18 cellular contexts compared by ENCODE assay signal in genomic region chr7:114979803-114980507, GRCh38. TPM values are rescaled to one million over a fixed set of nuclear protein-coding genes. Genes with fewer than 3 reads are reported as not detected.
A peak's percentile ranks its signal among the peaks of the same experiment; 100 is the strongest.
DNase-seq lines count a peak whose midpoint lies in the region; ATAC-seq and TF ChIP-seq lines count a peak whose summit lies in the region.
"Had no signal": no experiment of that assay in that cellular context is flagged by ENCODE, and none has a peak within 500 bp of the region (broad histone marks: within the 10 kb centered on the region; RNA-seq: fewer than 3 reads in every experiment).

No MANE protein-coding gene starts in this region.

- no peaks in the 10 kb centered on the region for H3K27me3 ChIP-seq in left lung
- H3K27me3 ChIP-seq: cardiac muscle cell had no signal

- no peaks in the 10 kb centered on the region for H3K9me3 ChIP-seq in left lung

- no peaks in the 10 kb centered on the region for H3K27me3 Mint-ChIP-seq in activated naive CD4-positive, alpha-beta T cell treated with anti-CD3 and anti-CD28 coated beads for 36 hours (ENCODE audit: low read depth)
- no peaks in the 10 kb centered on the region for H3K27me3 Mint-ChIP-seq in activated T-helper 17 cell treated with anti-CD3 and anti-CD28 coated beads, Interleukin-2, amount 50 U/mL, for 72 hours
- H3K27me3 Mint-ChIP-seq: stimulated activated naive CD8-positive, alpha-beta T cell treated with anti-CD3 and anti-CD28 coated beads, Interleukin-15, Interleukin-2, amounts not matched to agents 100 ng/mL and 50 ng/mL, for 24 hours had no signal

- no peak overlapping the region for H3K4me3 Mint-ChIP-seq in activated naive CD4-positive, alpha-beta T cell treated with anti-CD3 and anti-CD28 coated beads for 36 hours
- H3K4me3 Mint-ChIP-seq in activated T-helper 17 cell treated with anti-CD3 and anti-CD28 coated beads, Interleukin-2, amount 50 U/mL, for 72 hours: peak overlapping the region; percentile 25
- no peak overlapping the region for H3K4me3 Mint-ChIP-seq in stimulated activated effector memory CD8-positive, alpha-beta T cell treated with anti-CD3 and anti-CD28 coated beads, Interleukin-12 subunit alpha, Interleukin-12 subunit beta, amount 100 ng/mL, for 72 hours
- H3K4me3 Mint-ChIP-seq: CD14-positive monocyte; stimulated activated naive CD8-positive, alpha-beta T cell treated with anti-CD3 and anti-CD28 coated beads, Interleukin-15, Interleukin-2, amounts not matched to agents 100 ng/mL and 50 ng/mL, for 24 hours had no signal

- H3K9me3 Mint-ChIP-seq in activated naive CD4-positive, alpha-beta T cell treated with anti-CD3 and anti-CD28 coated beads for 36 hours: no peaks in the 10 kb centered on the region
- peaks cover 0 to 3% of the 10 kb centered on the region in 2 donors for H3K9me3 Mint-ChIP-seq in activated naive CD4-positive, alpha-beta T cell treated with anti-CD3 and anti-CD28 coated beads, Interleukin-2, amount 50 U/mL, for 72 hours
- H3K9me3 Mint-ChIP-seq in activated T-helper 17 cell treated with anti-CD3 and anti-CD28 coated beads, Interleukin-2, amount 50 U/mL, for 72 hours: no peaks in the 10 kb centered on the region
- H3K9me3 Mint-ChIP-seq in stimulated activated effector memory CD8-positive, alpha-beta T cell treated with anti-CD3 and anti-CD28 coated beads, Interleukin-12 subunit alpha, Interleukin-12 subunit beta, amount 100 ng/mL, for 72 hours: no peaks in the 10 kb centered on the region
- H3K9me3 Mint-ChIP-seq: CD14-positive monocyte; stimulated activated naive CD8-positive, alpha-beta T cell treated with anti-CD3 and anti-CD28 coated beads, Interleukin-15, Interleukin-2, amounts not matched to agents 100 ng/mL and 50 ng/mL, for 24 hours had no signal

- peaks cover 34% of the 10 kb centered on the region for H3K36me3 Mint-ChIP-seq in activated naive CD4-positive, alpha-beta T cell treated with anti-CD3 and anti-CD28 coated beads for 36 hours (ENCODE audit: low read depth)
- peaks cover 9 to 37% of the 10 kb centered on the region in 2 donors for H3K36me3 Mint-ChIP-seq in activated naive CD4-positive, alpha-beta T cell treated with anti-CD3 and anti-CD28 coated beads, Interleukin-2, amount 50 U/mL, for 72 hours
- peaks cover 11% of the 10 kb centered on the region for H3K36me3 Mint-ChIP-seq in activated T-helper 17 cell treated with anti-CD3 and anti-CD28 coated beads, Interleukin-2, amount 50 U/mL, for 72 hours (ENCODE audit: low read depth)
- H3K36me3 Mint-ChIP-seq in stimulated activated effector memory CD8-positive, alpha-beta T cell treated with anti-CD3 and anti-CD28 coated beads, Interleukin-12 subunit alpha, Interleukin-12 subunit beta, amount 100 ng/mL, for 72 hours: no peaks in the 10 kb centered on the region

- H3K4me1 ChIP-seq in left lung: peaks cover 0 to 24% of the 10 kb centered on the region in 2 donors

- DNase-seq in activated naive CD4-positive, alpha-beta T cell treated with anti-CD3 and anti-CD28 coated beads for 36 hours: no peak
- no peak for DNase-seq in activated naive CD4-positive, alpha-beta T cell treated with anti-CD3 and anti-CD28 coated beads, Interleukin-2, amount 50 U/mL, for 72 hours (ENCODE audit: low spot score in 2 of 2)
- DNase-seq in left lung (no peak), NCI-H226 (no peak), OCI-M1 (lab: John Stamatoyannopoulos, UW) (no peak)
- DNase-seq in stimulated activated effector memory CD8-positive, alpha-beta T cell treated with anti-CD3 and anti-CD28 coated beads, Interleukin-12 subunit alpha, Interleukin-12 subunit beta, amount 100 ng/mL, for 72 hours (ENCODE audit: low spot score in 2 of 2): no peak
- DNase-seq: activated CD4-positive, alpha-beta T cell treated with anti-CD3 and anti-CD28 coated beads, Interleukin-2, amount 50 U/mL, for 1 hour; activated T-cell treated with anti-CD3 and anti-CD28 coated beads, Interleukin-2, amount 50 U/mL, for 48 hours; DMS79 treated with DMSO at 0.1 percent for 48 hours; effector memory CD4-positive, alpha-beta T cell; hypothalamus; NCI-H1436; NCI-H2171 had no signal

- peak overlapping the region; percentile 44 for H3K27ac Mint-ChIP-seq in activated naive CD4-positive, alpha-beta T cell treated with anti-CD3 and anti-CD28 coated beads for 36 hours
- H3K27ac Mint-ChIP-seq in activated naive CD4-positive, alpha-beta T cell treated with anti-CD3 and anti-CD28 coated beads, Interleukin-2, amount 50 U/mL, for 72 hours: no peak overlapping the region
- peak overlapping the region; percentile 78 for H3K27ac Mint-ChIP-seq in activated T-helper 17 cell treated with anti-CD3 and anti-CD28 coated beads, Interleukin-2, amount 50 U/mL, for 72 hours
- peak overlapping the region; percentile 47 for H3K27ac Mint-ChIP-seq in stimulated activated effector memory CD8-positive, alpha-beta T cell treated with anti-CD3 and anti-CD28 coated beads, Interleukin-12 subunit alpha, Interleukin-12 subunit beta, amount 100 ng/mL, for 72 hours
- H3K27ac Mint-ChIP-seq: stimulated activated naive CD8-positive, alpha-beta T cell treated with anti-CD3 and anti-CD28 coated beads, Interleukin-15, Interleukin-2, amounts not matched to agents 100 ng/mL and 50 ng/mL, for 24 hours had no signal

- no peak for TF ChIP-seq CTCF in left lung (IDR thresholded peaks at IDR 0.05)

- H3K4me3 ChIP-seq in left lung: no peak overlapping the region
- H3K4me3 ChIP-seq: cardiac muscle cell had no signal

- CTCF ChIA-PET in activated naive CD4-positive, alpha-beta T cell treated with anti-CD3 and anti-CD28 coated beads for 36 hours (lab: Charles Lee): no interaction called here

- peak overlapping the region; percentile 34 to 67 for H3K27ac ChIP-seq in left lung
- H3K27ac ChIP-seq: cardiac muscle cell had no signal

- no peak for ATAC-seq in activated naive CD4-positive, alpha-beta T cell treated with anti-CD3 and anti-CD28 coated beads, Interleukin-2, amount 50 U/mL, for 72 hours
- ATAC-seq in activated T-helper 17 cell treated with anti-CD3 and anti-CD28 coated beads, Interleukin-2, amount 50 U/mL, for 72 hours (replicated peaks): no peak
- ATAC-seq in left lung (no peak), GM19452 (IDR thresholded peaks at IDR 0.05; ENCODE audit: unreplicated experiment) (no peak)
- ATAC-seq in stimulated activated effector memory CD8-positive, alpha-beta T cell treated with anti-CD3 and anti-CD28 coated beads, Interleukin-12 subunit alpha, Interleukin-12 subunit beta, amount 100 ng/mL, for 72 hours: no peak

- intact Hi-C loops in activated naive CD4-positive, alpha-beta T cell treated with anti-CD3 and anti-CD28 coated beads for 36 hours (cut with micrococcal nuclease): no loop called here
- intact Hi-C loops in left lung (cut with DNase I): no loop called here

- H3K4me1 Mint-ChIP-seq in activated naive CD4-positive, alpha-beta T cell treated with anti-CD3 and anti-CD28 coated beads for 36 hours (ENCODE audit: low read depth): peaks cover 50% of the 10 kb centered on the region
- peaks cover 37% of the 10 kb centered on the region for H3K4me1 Mint-ChIP-seq in activated T-helper 17 cell treated with anti-CD3 and anti-CD28 coated beads, Interleukin-2, amount 50 U/mL, for 72 hours
- H3K4me1 Mint-ChIP-seq in stimulated activated effector memory CD8-positive, alpha-beta T cell treated with anti-CD3 and anti-CD28 coated beads, Interleukin-12 subunit alpha, Interleukin-12 subunit beta, amount 100 ng/mL, for 72 hours: peaks cover 43% of the 10 kb centered on the region

- H3K36me3 ChIP-seq in left lung: peaks cover 0 to 7% of the 10 kb centered on the region in 2 donors
- H3K36me3 ChIP-seq: cardiac muscle cell had no signal

RNA-seq across cellular contexts. Expression of gene MDFIC, which starts 58.1 kb away (rescaled TPM):
- 10 to 100 TPM; 79.4 to 93.1 TPM for total RNA-seq in activated naive CD4-positive, alpha-beta T cell treated with anti-CD3 and anti-CD28 coated beads for 36 hours
- total RNA-seq in activated naive CD4-positive, alpha-beta T cell treated with anti-CD3 and anti-CD28 coated beads, Interleukin-2, amount 50 U/mL, for 72 hours: 10 to 100 TPM; 41.0 to 86.0 TPM
- total RNA-seq in activated T-helper 17 cell treated with anti-CD3 and anti-CD28 coated beads, Interleukin-2, amount 50 U/mL, for 72 hours: 10 to 100 TPM; 64.1 to 97.3 TPM
- 10 to 100 TPM; 30.8 to 50.0 TPM for total RNA-seq in left lung

Comparison
In these comparisons a context has a peak if more than half of its experiments do, and no peak if none do; other contexts are left out.
1. H3K27ac Mint-ChIP-seq: peak in activated naive CD4-positive, alpha-beta T cell treated with anti-CD3 and anti-CD28 coated beads for 36 hours (single experiment), activated T-helper 17 cell treated with anti-CD3 and anti-CD28 coated beads, Interleukin-2, amount 50 U/mL, for 72 hours (single experiment) and stimulated activated effector memory CD8-positive, alpha-beta T cell treated with anti-CD3 and anti-CD28 coated beads, Interleukin-12 subunit alpha, Interleukin-12 subunit beta, amount 100 ng/mL, for 72 hours (single experiment); none in activated naive CD4-positive, alpha-beta T cell treated with anti-CD3 and anti-CD28 coated beads, Interleukin-2, amount 50 U/mL, for 72 hours (0 of 2).